ENCODE assay signal across 23 cellular contexts in the genomic region with DNA sequence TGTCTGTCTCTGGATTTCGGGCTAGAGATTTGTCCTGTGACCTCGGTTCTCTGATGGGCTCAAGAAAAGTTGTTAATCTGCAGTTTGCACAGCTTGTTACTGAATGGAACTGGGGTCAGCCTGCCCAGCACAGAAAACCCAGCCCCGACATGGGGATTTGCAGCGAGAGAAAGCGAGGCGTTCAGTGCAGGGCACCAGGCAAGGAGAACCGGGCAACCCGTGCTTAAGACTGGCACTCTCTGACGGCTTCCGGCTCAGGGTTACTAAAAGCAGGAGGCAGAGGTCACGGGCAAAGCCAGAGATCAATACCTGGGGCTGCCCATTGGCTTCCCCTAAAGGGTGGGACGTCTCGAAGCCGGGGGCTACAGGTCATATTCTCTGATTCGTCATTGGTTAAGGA. TPM values are rescaled to one million over a fixed set of nuclear protein-coding genes. Genes with fewer than 3 reads are reported as not detected.
DNase-seq lines count a peak whose midpoint lies in the region; ATAC-seq and TF ChIP-seq lines count a peak whose summit lies in the region.
"Had no signal": no experiment of that assay in that cellular context is flagged by ENCODE, and none has a peak within 500 bp of the region (broad histone marks: within the 10 kb centered on the region; RNA-seq: fewer than 3 reads in every experiment).

No MANE protein-coding gene starts in this region.

- peaks cover 2 to 16% (median 6%) of the 10 kb centered on the region in 7 donors for H3K9me3 Mint-ChIP-seq in CD14-positive monocyte
- no peaks in the 10 kb centered on the region for H3K9me3 Mint-ChIP-seq in natural killer cell

- no peak for TF ChIP-seq CTCF in CD14-positive monocyte (IDR thresholded peaks at IDR 0.05)
- no peak for TF ChIP-seq CTCF in WERI-Rb-1 (IDR thresholded peaks at IDR 0.05; ENCODE audit: low read depth, low read length)
- no peak for TF ChIP-seq CTCF in thoracic aorta (IDR thresholded peaks at IDR 0.05)
- no peak for TF ChIP-seq CTCF in natural killer cell (IDR thresholded peaks at IDR 0.05)

- ATAC-seq in thoracic aorta (ENCODE audit: insufficient number of reproducible peaks, low FRiP score, low read depth) (no peak), natural killer cell (no peak)
- ATAC-seq: GM12878, HepG2, K562 had no signal

- no peak overlapping the region for H3K4me3 ChIP-seq in WERI-Rb-1 (ENCODE audit: low read depth, low read length)
- no peak overlapping the region for H3K4me3 ChIP-seq in muscle layer of colon (ENCODE audit: low read depth in 1 of 2, low read length in 2 of 2)
- H3K4me3 ChIP-seq in thoracic aorta = no peak overlapping the region
- H3K4me3 ChIP-seq: GM12878, HAP-1, K562, MG63 had no signal

- no peak overlapping the region for H3K27ac Mint-ChIP-seq in CD14-positive monocyte
- no peak overlapping the region for H3K27ac Mint-ChIP-seq in natural killer cell
- H3K27ac Mint-ChIP-seq: CD4-positive, alpha-beta memory T cell had no signal

- H3K36me3 Mint-ChIP-seq in CD14-positive monocyte (no peaks in the 10 kb centered on the region), natural killer cell (no peaks in the 10 kb centered on the region)
- H3K36me3 Mint-ChIP-seq: CD4-positive, alpha-beta memory T cell had no signal

- H3K27me3 ChIP-seq in WERI-Rb-1 (ENCODE audit: insufficient read depth, low read depth, severe bottlenecking) (no peaks in the 10 kb centered on the region), muscle layer of colon (ENCODE audit: control insufficient read depth in 1 of 2, insufficient read depth in 2 of 2, low read length in 2 of 2) (no peaks in the 10 kb centered on the region), thoracic aorta (replicated peaks; ENCODE audit: insufficient read depth) (no peaks in the 10 kb centered on the region)

- H3K27me3 Mint-ChIP-seq in CD14-positive monocyte (ENCODE audit: low read depth in 3 of 3) = peaks cover 4 to 20% (median 13%) of the 10 kb centered on the region in 3 donors
- peaks cover 12 to 15% of the 10 kb centered on the region in 2 donors for H3K27me3 Mint-ChIP-seq in natural killer cell (ENCODE audit: low read depth in 2 of 2)

- DNase-seq in CD14-positive monocyte (ENCODE audit: low spot score) = peak; percentile 37
- DNase-seq in WERI-Rb-1 = no peak
- no peak for DNase-seq in thoracic aorta (ENCODE audit: low spot score)
- DNase-seq in NOMO-1 treated with dmso at 0.1 percent for 144 hours (lab: John Stamatoyannopoulos, UW; ENCODE audit: unreplicated experiment) = no peak
- no peak for DNase-seq in NCI-H526 (lab: John Stamatoyannopoulos, UW)
- no peak for DNase-seq in natural killer cell
- DNase-seq: Caco-2; CD4-positive, alpha-beta memory T cell; DMS 273 treated with DMSO at 0.1 percent for 48 hours; DMS79 treated with DMSO at 0.1 percent for 48 hours; MG63; NCI-H187 treated with DMSO at 0.1 percent for 48 hours; NCI-H2107; NCI-H774; NK-92 treated with Interleukin-12 subunit alpha and Interleukin-12 subunit beta, amount 100 ng/mL, for 24 hours; SHP77 had no signal

- peak overlapping the region; percentile 52 for H3K27ac ChIP-seq in WERI-Rb-1
- peak overlapping the region; percentile 72 for H3K27ac ChIP-seq in muscle layer of colon (ENCODE audit: low read depth, low read length)
- peak overlapping the region; percentile 53 to 71 for H3K27ac ChIP-seq in thoracic aorta
- H3K27ac ChIP-seq: HL-60 had no signal

- H3K4me1 Mint-ChIP-seq in CD14-positive monocyte (no peaks in the 10 kb centered on the region), natural killer cell (no peaks in the 10 kb centered on the region)
- H3K4me1 Mint-ChIP-seq: CD4-positive, alpha-beta memory T cell had no signal

- H3K36me3 ChIP-seq in WERI-Rb-1 = no peaks in the 10 kb centered on the region
- no peaks in the 10 kb centered on the region for H3K36me3 ChIP-seq in muscle layer of colon (ENCODE audit: insufficient read depth, low read length)
- no peaks in the 10 kb centered on the region for H3K36me3 ChIP-seq in thoracic aorta
- H3K36me3 ChIP-seq: HAP-1, MG63 had no signal

- intact Hi-C loops in CD14-positive monocyte (cut with micrococcal nuclease) (no loop called here), natural killer cell (cut with micrococcal nuclease) (no loop called here)

- no peak overlapping the region for H3K9ac ChIP-seq in muscle layer of colon (ENCODE audit: low read length)

- H3K9me3 ChIP-seq in WERI-Rb-1 (ENCODE audit: severe bottlenecking) (no peaks in the 10 kb centered on the region), muscle layer of colon (ENCODE audit: low read length) (no peaks in the 10 kb centered on the region), thoracic aorta (no peaks in the 10 kb centered on the region)
- H3K9me3 ChIP-seq: Caco-2, HAP-1, MG63 had no signal

- peaks cover 36% of the 10 kb centered on the region for H3K4me1 ChIP-seq in muscle layer of colon (ENCODE audit: insufficient read depth, low read length)
- H3K4me1 ChIP-seq in thoracic aorta (ENCODE audit: control insufficient read depth in 1 of 2, low read depth in 2 of 2) = peaks cover 28 to 56% of the 10 kb centered on the region in 2 donors
- H3K4me1 ChIP-seq: HAP-1 had no signal

- no peak overlapping the region for H3K4me3 Mint-ChIP-seq in CD14-positive monocyte
- H3K4me3 Mint-ChIP-seq in natural killer cell = no peak overlapping the region
- H3K4me3 Mint-ChIP-seq: CD4-positive, alpha-beta memory T cell had no signal

RNA-seq across cellular contexts. Expression of gene COL6A1, which starts 29.9 kb away (rescaled TPM):
- under 1 TPM; 0.08 to 0.10 TPM for polyA plus RNA-seq in CD14-positive monocyte
- total RNA-seq in thoracic aorta = 1,000 to 10,000 TPM in 1 of 2 donors, 100 to 1,000 TPM in 1; 814 to 1,189 TPM
- total RNA-seq in natural killer cell = 1 to 10 TPM; 1.0 to 5.2 (median 2.5) TPM
- total RNA-seq: OCI-LY7 had no signal

Comparison
In these comparisons a context has a peak if more than half of its experiments do, and no peak if none do; other contexts are left out.
1. RNA of gene COL6A1, which starts 29.9 kb away (total RNA-seq): 814 to 1,189 TPM in thoracic aorta; 1.0 to 5.2 TPM in natural killer cell; every median in the first group is over 100 times any median in the second.
2. Peak in every context shown above with its lines, with median percentiles within 50 percentile points of each other: H3K27ac ChIP-seq.